In the genomic region with DNA sequence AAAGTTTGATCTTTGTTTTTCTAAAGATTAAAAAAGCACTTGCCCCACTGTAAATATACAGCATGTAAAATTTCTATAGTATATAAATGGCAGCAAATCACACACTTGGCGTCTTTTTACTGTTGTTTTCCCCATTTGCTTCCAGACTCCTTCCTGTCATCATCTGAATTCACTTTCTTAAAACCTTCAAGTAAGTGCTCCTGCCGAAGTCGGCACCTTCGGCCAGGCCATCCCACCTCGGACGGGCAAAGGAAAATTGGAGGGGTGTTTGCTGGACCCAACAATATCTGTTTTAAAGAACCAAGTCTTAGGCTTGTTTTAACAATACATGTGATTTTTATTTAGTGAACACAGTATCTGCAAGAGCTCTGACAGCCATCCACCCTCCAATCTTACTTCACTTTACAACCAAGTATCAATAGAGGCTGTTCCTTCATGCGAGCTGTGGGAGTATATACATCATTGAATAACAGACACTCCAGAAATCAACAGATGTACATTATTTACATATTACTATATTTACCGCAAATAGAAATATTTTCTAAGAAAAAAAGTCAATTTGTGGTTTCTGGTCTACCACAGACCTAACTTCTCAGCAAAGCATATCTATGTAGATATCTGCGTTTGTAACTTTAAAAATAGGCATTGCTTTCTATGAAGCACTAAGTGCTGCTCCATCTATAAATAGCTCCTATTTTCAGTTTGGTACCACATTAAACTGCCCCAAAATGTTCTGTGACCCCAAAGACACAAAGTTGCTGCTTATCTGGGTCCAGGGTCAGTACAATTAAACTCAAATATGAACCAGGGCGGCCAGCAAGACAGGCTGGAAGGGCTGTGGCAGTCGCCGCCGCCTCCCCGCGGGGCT, we compare ENCODE assay signal across 16 cellular contexts. TPM values are rescaled to one million over a fixed set of nuclear protein-coding genes. Genes with fewer than 3 reads are reported as not detected.
DNase-seq lines count a peak whose midpoint lies in the region; ATAC-seq, FAIRE-seq and TF ChIP-seq lines count a peak whose summit lies in the region.
"Had no signal": no experiment of that assay in that cellular context is flagged by ENCODE, and none has a peak within 500 bp of the region (broad histone marks: within the 10 kb centered on the region; RNA-seq: fewer than 3 reads in every experiment).

No MANE protein-coding gene starts in this region.

- no peaks in the 10 kb centered on the region for H3K9me3 Mint-ChIP-seq in immature natural killer cell
- H3K9me3 Mint-ChIP-seq: activated CD4-positive, alpha-beta memory T cell treated with anti-CD3 and anti-CD28 coated beads, Interleukin-2, amount 10 ng/mL, durations not matched to agents 7 days and 5 days; activated naive CD4-positive, alpha-beta T cell treated with anti-CD3 and anti-CD28 coated beads, Interleukin-2, amount 50 U/mL, for 24 hours; dendritic cell treated with granulocyte-macrophage colony-stimulating factor and Interleukin-4, amounts not matched to agents 40 ng/mL and 50 ng/mL, for 4 days; nephron had no signal

- FAIRE-seq in G401.6 (lab: Jason Lieb, UNC) (peak; percentile 19), H54 (lab: Jason Lieb, UNC) (no peak)
- FAIRE-seq: small intestine had no signal

- TF ChIP-seq POLR2A in H54 (IDR thresholded peaks at IDR 0.05; ENCODE audit: low read depth, low read length): no peak

- H3K4me3 ChIP-seq in Jurkat, Clone E6-1 (ENCODE audit: low read length): no peak overlapping the region

- H3K4me3 Mint-ChIP-seq in immature natural killer cell: no peak overlapping the region
- H3K4me3 Mint-ChIP-seq: activated CD4-positive, alpha-beta memory T cell treated with anti-CD3 and anti-CD28 coated beads, Interleukin-2, amount 10 ng/mL, durations not matched to agents 7 days and 5 days; activated naive CD4-positive, alpha-beta T cell treated with anti-CD3 and anti-CD28 coated beads, Interleukin-2, amount 50 U/mL, for 24 hours; dendritic cell treated with granulocyte-macrophage colony-stimulating factor and Interleukin-4, amounts not matched to agents 40 ng/mL and 50 ng/mL, for 4 days; nephron had no signal

- peaks cover 5 to 22% (median 16%) of the 10 kb centered on the region in 3 donors for H3K36me3 Mint-ChIP-seq in immature natural killer cell
- H3K36me3 Mint-ChIP-seq: activated naive CD4-positive, alpha-beta T cell treated with anti-CD3 and anti-CD28 coated beads, Interleukin-2, amount 50 U/mL, for 24 hours had no signal

- H3K27me3 Mint-ChIP-seq in immature natural killer cell (ENCODE audit: low read depth in 3 of 3): peaks cover 0 to 3% (median 0%) of the 10 kb centered on the region in 3 donors
- H3K27me3 Mint-ChIP-seq: activated CD4-positive, alpha-beta memory T cell treated with anti-CD3 and anti-CD28 coated beads, Interleukin-2, amount 10 ng/mL, durations not matched to agents 7 days and 5 days; activated naive CD4-positive, alpha-beta T cell treated with anti-CD3 and anti-CD28 coated beads, Interleukin-2, amount 50 U/mL, for 24 hours; dendritic cell treated with granulocyte-macrophage colony-stimulating factor and Interleukin-4, amounts not matched to agents 40 ng/mL and 50 ng/mL, for 4 days had no signal

- H3K27ac Mint-ChIP-seq in immature natural killer cell: peak overlapping the region in 4 of 6 donors; percentile 3 to 55 (median 36)
- H3K27ac Mint-ChIP-seq: activated CD4-positive, alpha-beta memory T cell treated with anti-CD3 and anti-CD28 coated beads, Interleukin-2, amount 10 ng/mL, durations not matched to agents 7 days and 5 days; activated naive CD4-positive, alpha-beta T cell treated with anti-CD3 and anti-CD28 coated beads, Interleukin-2, amount 50 U/mL, for 24 hours; dendritic cell treated with granulocyte-macrophage colony-stimulating factor and Interleukin-4, amounts not matched to agents 40 ng/mL and 50 ng/mL, for 4 days had no signal

- ATAC-seq in GM19351 (IDR thresholded peaks at IDR 0.05; ENCODE audit: unreplicated experiment): peak; percentile 61

- peak; percentile 27 for DNase-seq in Jurkat, Clone E6-1 (ENCODE audit: low read depth, low spot score)
- DNase-seq in immature natural killer cell (no peak), NOMO-1 treated with DMSO at 0.1 percent for 48 hours (lab: John Stamatoyannopoulos, UW; ENCODE audit: unreplicated experiment) (no peak), H54 (ENCODE audit: insufficient read length, low spot score) (no peak), NCI-H510A treated with DMSO at 0.1 percent for 48 hours (lab: John Stamatoyannopoulos, UW) (no peak), HuH-7.5 (ENCODE audit: low spot score) (no peak)
- DNase-seq: activated CD4-positive, alpha-beta memory T cell treated with anti-CD3 and anti-CD28 coated beads, Interleukin-2, amount 10 ng/mL, durations not matched to agents 7 days and 5 days; foreskin melanocyte; kidney glomerular epithelial cell; NCI-H187 treated with DMSO at 0.1 percent for 48 hours; small intestine had no signal

- peaks cover 1 to 11% of the 10 kb centered on the region in 2 donors for H3K4me1 Mint-ChIP-seq in immature natural killer cell

RNA-seq across cellular contexts. Expression of a gene that starts 56.9 kb away (rescaled TPM):
- 17.9 TPM for polyA plus RNA-seq in Jurkat, Clone E6-1 (2012; ENCODE audit: insufficient read depth, insufficient read length)
- 10 to 100 TPM in 1 of 3 donors, 1 to 10 TPM in 2; 1.6 to 13.2 (median 4.0) TPM for polyA plus RNA-seq in immature natural killer cell
